ENCODE assay signal across 8 cellular contexts in genomic region chr3:161854232-161854771, GRCh38.
DNase-seq lines count a peak whose midpoint lies in the region; ATAC-seq, FAIRE-seq and TF ChIP-seq lines count a peak whose summit lies in the region.

No MANE protein-coding gene starts in this region.

- peak; percentile 32 for TF ChIP-seq CTCF in GM10248 (IDR thresholded peaks at IDR 0.05; ENCODE audit: control extremely low read depth, extremely low read depth, low read depth, missing control alignments)
- TF ChIP-seq CTCF in K562 (IDR thresholded peaks at IDR 0.05 in 2 of 3, conservative IDR thresholded peaks at IDR 0.05 in 1 of 3; ENCODE audit: insufficient read depth in 2 of 3, low read depth in 1 of 3, low read length in 3 of 3), result 0 out of 6 replicates have a peak, but pooled peaks of 1 of the 3 experiments have one; percentile 29
- peak; percentile 46 for TF ChIP-seq CTCF in progenitor cell of endocrine pancreas (IDR thresholded peaks at IDR 0.05; ENCODE audit: unreplicated experiment)
- no peak for TF ChIP-seq CTCF in natural killer cell (IDR thresholded peaks at IDR 0.05)

- no peak for TF ChIP-seq POLR2A in K562 (conservative IDR thresholded peaks at IDR 0.05)

- no peak overlapping the region for H3K4me2 ChIP-seq in K562 (ENCODE audit: insufficient read depth, low read length)

- no peak overlapping the region for H3K27ac ChIP-seq in K562 (ENCODE audit: extremely low read depth, low read depth, low read length)

- H3K27me3 ChIP-seq in K562 (ENCODE audit: control insufficient read depth in 2 of 2, insufficient read depth in 2 of 2, low read length in 2 of 2), result no peaks in the 10 kb centered on the region

- H2AFZ ChIP-seq in K562 (ENCODE audit: low read depth, low read length), result no peak overlapping the region

- POLR2A ChIA-PET in GM10248 (lab: Yijun Ruan, JAX) (no interaction called here), K562 (lab: Yijun Ruan, JAX) (no interaction called here)

- CTCF ChIA-PET in GM10248 (lab: Yijun Ruan, JAX), result interaction anchor here (0.8 to 2.2 kb wide), 14 partner anchors 8 to 1636 kb away, joined by 3 to 17 read pairs (median 4); no protein-coding TSS in a partner anchor
- CTCF ChIA-PET in K562 (lab: Yijun Ruan, JAX; ENCODE audit: low intra/inter-chr PET ratio), result no interaction called here

- H3K79me2 ChIP-seq in K562 (ENCODE audit: control insufficient read depth, insufficient read depth, low read length), result no peaks in the 10 kb centered on the region

- no peak for TF ChIP-seq EP300 in K562 (IDR thresholded peaks at IDR 0.05; ENCODE audit: low read length)

- H3K9me1 ChIP-seq in K562 (ENCODE audit: control insufficient read depth, insufficient read depth, low read length), result no peaks in the 10 kb centered on the region

- H3K4me1 Mint-ChIP-seq in progenitor cell of endocrine pancreas (ENCODE audit: low read depth) (peaks cover 10% of the 10 kb centered on the region), natural killer cell (peaks cover 0 to 5% of the 10 kb centered on the region in 2 donors)

- no peaks in the 10 kb centered on the region for H3K27me3 Mint-ChIP-seq in progenitor cell of endocrine pancreas
- no peaks in the 10 kb centered on the region for H3K27me3 Mint-ChIP-seq in natural killer cell (ENCODE audit: low read depth in 2 of 2)

- in situ Hi-C loops in K562 (cut with MboI), result no loop called here

- no peak overlapping the region for H3K4me3 Mint-ChIP-seq in progenitor cell of endocrine pancreas (ENCODE audit: low read depth)
- H3K4me3 Mint-ChIP-seq in natural killer cell, result no peak overlapping the region

- no peak for TF ChIP-seq RAD21 in K562 (CRISPR knock-in tag; conservative IDR thresholded peaks at IDR 0.05 in 1 of 2, IDR thresholded peaks at IDR 0.05 in 1 of 2)

- H3K9me3 Mint-ChIP-seq in progenitor cell of endocrine pancreas (ENCODE audit: low read depth), result peaks cover 7% of the 10 kb centered on the region
- H3K9me3 Mint-ChIP-seq in natural killer cell, result no peaks in the 10 kb centered on the region

- no peaks in the 10 kb centered on the region for H4K20me1 ChIP-seq in K562 (replicated peaks; ENCODE audit: control insufficient read depth, insufficient read depth, low read length)

- FAIRE-seq in K562 (lab: Jason Lieb, UNC), result no peak

- intact Hi-C loops in K562 (cut with micrococcal nuclease), result no loop called here
- intact Hi-C loops in natural killer cell (cut with micrococcal nuclease), result no loop called here

- DNase-seq in GM10248 (ENCODE audit: extremely low spot score) (peak; percentile 10), LoVo (ENCODE audit: low spot score) (peak; percentile 75), K562 (ENCODE audit: extremely low read depth in 1 of 4, low spot score in 3 of 4) (peak in 2 of 4 experiments; percentile 5 to 25), progenitor cell of endocrine pancreas (ENCODE audit: low spot score, unreplicated experiment) (no peak), pons (ENCODE audit: low spot score) (no peak), natural killer cell (no peak)

- no peak overlapping the region for H3K4me3 ChIP-seq in K562

- BruUV-seq in K562 (replicated peaks; lab: Mats Ljungman, UMichigan), result no TSS peak

- ATAC-seq in GM21529 (IDR thresholded peaks at IDR 0.05; ENCODE audit: unreplicated experiment) (peak; percentile 77), K562 (0 out of 3 replicates have a peak, but pooled peaks have one; percentile 33), natural killer cell (no peak)
- ATAC-seq in activated CD4-positive, CD25-positive, alpha-beta regulatory T cell treated with anti-CD3 and anti-CD28 coated beads, Interleukin-2, amount 50 U/mL, for 24 hours, result no peak

- H3K36me3 ChIP-seq in K562 (ENCODE audit: control insufficient read depth, insufficient read depth, low read length), result no peaks in the 10 kb centered on the region

- WGBS in K562 (ENCODE audit: insufficient coverage, low coverage, missing lambda C conversion rate), result 0% methylated on average over 7 of the region's 7 CpGs

- H3K27ac Mint-ChIP-seq in progenitor cell of endocrine pancreas (no peak overlapping the region), natural killer cell (no peak overlapping the region)

- no peaks in the 10 kb centered on the region for H3K4me1 ChIP-seq in K562 (replicated peaks in 1 of 2; ENCODE audit: control insufficient read depth in 2 of 2, insufficient read depth in 2 of 2, low read length in 2 of 2)

- H3K9me3 ChIP-seq in K562 (replicated peaks; ENCODE audit: control insufficient read depth, insufficient read depth, low read depth, low read length), result no peaks in the 10 kb centered on the region

- H3K9ac ChIP-seq in K562 (ENCODE audit: insufficient read depth in 1 of 2, low read depth in 2 of 2, low read length in 2 of 2), result no peak overlapping the region

- H3K36me3 Mint-ChIP-seq in progenitor cell of endocrine pancreas (ENCODE audit: insufficient read depth) (peaks cover 1% of the 10 kb centered on the region), natural killer cell (no peaks in the 10 kb centered on the region)

TF ChIP-seq in K562, 482 proteins besides CTCF, POLR2A, EP300 and RAD21:
- peak; percentile 38; the same call in 1 of the 2 replicates for TF ChIP-seq NFIC (IDR thresholded peaks at IDR 0.05)
- TF ChIP-seq JUND (IDR thresholded peaks at IDR 0.05; ENCODE audit: borderline replicate concordance, low read depth, low read length), result no peak
- no peak for TF ChIP-seq JUND (tag; IDR thresholded peaks at IDR 0.05; ENCODE audit: borderline replicate concordance, low read depth, low read length)

Comparison
In these comparisons a context has a peak if more than half of its experiments do, and no peak if none do; other contexts are left out.
1. DNase-seq: peak in GM10248 (single experiment) and LoVo (single experiment); none in progenitor cell of endocrine pancreas (single experiment), pons (single experiment) and natural killer cell (single experiment).
2. ATAC-seq: peak in GM21529 (single experiment) and K562 (single experiment); none in natural killer cell (0 of 3) and activated CD4-positive, CD25-positive, alpha-beta regulatory T cell treated with anti-CD3 and anti-CD28 coated beads, Interleukin-2, amount 50 U/mL, for 24 hours (0 of 2).